In the genomic region with DNA sequence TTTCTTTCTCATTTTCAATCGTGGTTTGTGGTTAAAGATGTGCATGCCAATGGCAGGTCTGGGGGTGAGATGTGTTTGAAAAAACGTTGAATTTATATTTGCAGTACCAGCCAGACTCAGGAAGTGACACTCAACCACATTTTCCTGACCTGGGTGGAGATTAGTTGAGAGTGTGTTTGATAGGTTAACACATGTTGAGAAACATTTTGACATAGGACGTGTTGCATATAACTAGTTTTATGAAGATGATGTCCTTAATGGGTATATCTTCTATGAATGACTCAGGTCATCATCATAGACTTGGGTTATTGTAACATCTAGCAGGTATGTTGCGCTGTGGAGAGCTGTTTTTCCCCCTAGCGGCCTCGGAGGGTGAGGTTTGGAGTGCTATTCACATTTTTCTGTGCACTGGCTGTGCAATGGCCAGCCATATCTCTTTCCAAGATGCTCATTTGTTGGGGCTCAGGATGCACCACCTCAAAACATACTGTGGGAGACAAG, we compare ENCODE assay signal across 1 cellular context.
TF ChIP-seq lines count a peak whose summit lies in the region.

No MANE protein-coding gene starts in this region.

TF ChIP-seq in GM12878, 131 proteins besides CTCF, POLR2A, EP300 and RAD21 (continued from another document):
- TF ChIP-seq, protein P1, sequence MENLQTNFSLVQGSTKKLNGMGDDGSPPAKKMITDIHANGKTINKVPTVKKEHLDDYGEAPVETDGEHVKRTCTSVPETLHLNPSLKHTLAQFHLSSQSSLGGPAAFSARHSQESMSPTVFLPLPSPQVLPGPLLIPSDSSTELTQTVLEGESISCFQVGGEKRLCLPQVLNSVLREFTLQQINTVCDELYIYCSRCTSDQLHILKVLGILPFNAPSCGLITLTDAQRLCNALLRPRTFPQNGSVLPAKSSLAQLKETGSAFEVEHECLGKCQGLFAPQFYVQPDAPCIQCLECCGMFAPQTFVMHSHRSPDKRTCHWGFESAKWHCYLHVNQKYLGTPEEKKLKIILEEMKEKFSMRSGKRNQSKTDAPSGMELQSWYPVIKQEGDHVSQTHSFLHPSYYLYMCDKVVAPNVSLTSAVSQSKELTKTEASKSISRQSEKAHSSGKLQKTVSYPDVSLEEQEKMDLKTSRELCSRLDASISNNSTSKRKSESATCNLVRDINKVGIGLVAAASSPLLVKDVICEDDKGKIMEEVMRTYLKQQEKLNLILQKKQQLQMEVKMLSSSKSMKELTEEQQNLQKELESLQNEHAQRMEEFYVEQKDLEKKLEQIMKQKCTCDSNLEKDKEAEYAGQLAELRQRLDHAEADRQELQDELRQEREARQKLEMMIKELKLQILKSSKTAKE (IDR thresholded peaks at IDR 0.05; ENCODE audit: low read depth, poor library complexity, severe bottlenecking) = no peak
- TF ChIP-seq CREM (IDR thresholded peaks at IDR 0.05; ENCODE audit: low read depth) = peak; percentile 30; the same call in 1 of the 2 replicates
- peak; percentile 61 for TF ChIP-seq NR2F1 (conservative IDR thresholded peaks at IDR 0.05)
- no peak for TF ChIP-seq ELK1 (IDR thresholded peaks at IDR 0.05; ENCODE audit: low read depth, low read length)
- no peak for TF ChIP-seq MEF2B (IDR thresholded peaks at IDR 0.05; ENCODE audit: partially characterized antibody, poor library complexity, severe bottlenecking)
- 0 out of 2 replicates have a peak, but pooled peaks have one; percentile 40 for TF ChIP-seq IRF4 (IDR thresholded peaks at IDR 0.05; ENCODE audit: low read depth, low read length)
- TF ChIP-seq, protein P2, sequence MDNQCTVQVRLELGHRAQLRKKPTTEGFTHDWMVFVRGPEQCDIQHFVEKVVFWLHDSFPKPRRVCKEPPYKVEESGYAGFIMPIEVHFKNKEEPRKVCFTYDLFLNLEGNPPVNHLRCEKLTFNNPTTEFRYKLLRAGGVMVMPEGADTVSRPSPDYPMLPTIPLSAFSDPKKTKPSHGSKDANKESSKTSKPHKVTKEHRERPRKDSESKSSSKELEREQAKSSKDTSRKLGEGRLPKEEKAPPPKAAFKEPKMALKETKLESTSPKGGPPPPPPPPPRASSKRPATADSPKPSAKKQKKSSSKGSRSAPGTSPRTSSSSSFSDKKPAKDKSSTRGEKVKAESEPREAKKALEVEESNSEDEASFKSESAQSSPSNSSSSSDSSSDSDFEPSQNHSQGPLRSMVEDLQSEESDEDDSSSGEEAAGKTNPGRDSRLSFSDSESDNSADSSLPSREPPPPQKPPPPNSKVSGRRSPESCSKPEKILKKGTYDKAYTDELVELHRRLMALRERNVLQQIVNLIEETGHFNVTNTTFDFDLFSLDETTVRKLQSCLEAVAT (IDR thresholded peaks at IDR 0.05) = 0 out of 2 replicates have a peak, but pooled peaks have one; percentile 31
- TF ChIP-seq TCF12 (IDR thresholded peaks at IDR 0.05; ENCODE audit: low read depth, low read length) = no peak
- peak; percentile 10; the same call in 1 of the 2 replicates for TF ChIP-seq SMC3 (IDR thresholded peaks at IDR 0.05; ENCODE audit: borderline replicate concordance, low read length)
- peak; percentile 88 for TF ChIP-seq RUNX3 (IDR thresholded peaks at IDR 0.05; ENCODE audit: low read length)
- TF ChIP-seq DPF2 (IDR thresholded peaks at IDR 0.05) = 0 out of 2 replicates have a peak, but pooled peaks have one; percentile 41
- TF ChIP-seq CREB1 (IDR thresholded peaks at IDR 0.05; ENCODE audit: low read depth) = no peak
TF ChIP-seq in GM12878: peak in this region for 9.
